In the genomic region with DNA sequence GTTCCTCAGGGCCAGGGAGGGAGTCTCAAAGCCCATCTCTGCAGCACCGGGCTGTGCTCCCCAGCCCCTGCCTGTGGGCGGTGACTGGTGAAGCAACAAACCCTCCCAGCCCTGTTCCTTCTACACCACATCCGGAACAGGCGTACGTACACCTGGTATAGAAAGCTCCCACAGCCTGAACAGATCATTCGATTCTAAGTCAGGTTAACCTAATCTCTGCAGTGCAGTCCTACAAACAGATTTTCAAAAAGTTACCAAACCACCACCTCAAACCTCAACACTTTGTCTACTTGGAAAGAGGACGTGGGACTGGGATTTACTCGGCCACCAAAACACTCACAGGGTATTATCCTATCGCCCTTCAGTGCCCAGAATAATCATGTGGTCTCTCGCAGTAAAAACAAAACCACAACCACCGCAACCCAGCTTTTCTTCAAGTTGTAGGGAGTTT, we compare ENCODE assay signal across 8 cellular contexts.
DNase-seq lines count a peak whose midpoint lies in the region; ATAC-seq and TF ChIP-seq lines count a peak whose summit lies in the region.

No MANE protein-coding gene starts in this region.

- no peak for TF ChIP-seq CTCF in dorsolateral prefrontal cortex (IDR thresholded peaks at IDR 0.05 in 54 of 56, conservative IDR thresholded peaks at IDR 0.05 in 2 of 56; ENCODE audit: low read depth in 1 of 56, partially characterized antibody in 56 of 56)

- peaks cover 2% of the 10 kb centered on the region for H3K36me3 Mint-ChIP-seq in activated CD4-positive, alpha-beta T cell treated with anti-CD3 and anti-CD28 coated beads, Interleukin-2, amount 10 ng/mL, durations not matched to agents 7 days and 5 days (ENCODE audit: low read depth)
- peaks cover 0 to 3% (median 0%) of the 10 kb centered on the region in 3 donors for H3K36me3 Mint-ChIP-seq in immature natural killer cell
- no peaks in the 10 kb centered on the region for H3K36me3 Mint-ChIP-seq in stimulated activated naive B cell treated with anti-CD40 and anti-IgM and Interleukin-4, amounts not matched to agents 10 μg/mL and 1 μg/mL and 100 μg/mL, for 72 hours

- H3K27ac ChIP-seq in dorsolateral prefrontal cortex = peak overlapping the region in 24 of 59 donors; percentile 6 to 66 (median 22)

- peak overlapping the region; percentile 89 for H3K27ac Mint-ChIP-seq in activated CD4-positive, alpha-beta T cell treated with anti-CD3 and anti-CD28 coated beads, Interleukin-2, amount 10 ng/mL, durations not matched to agents 7 days and 5 days
- peak overlapping the region in 3 of 6 donors; percentile 7 to 60 (median 49) for H3K27ac Mint-ChIP-seq in immature natural killer cell
- no peak overlapping the region for H3K27ac Mint-ChIP-seq in stimulated activated naive B cell treated with anti-CD40 and anti-IgM and Interleukin-4, amounts not matched to agents 10 μg/mL and 1 μg/mL and 100 μg/mL, for 72 hours

- H3K4me1 Mint-ChIP-seq in activated CD4-positive, alpha-beta T cell treated with anti-CD3 and anti-CD28 coated beads, Interleukin-2, amount 10 ng/mL, durations not matched to agents 7 days and 5 days = peaks cover 41% of the 10 kb centered on the region
- H3K4me1 Mint-ChIP-seq in immature natural killer cell = peaks cover 22 to 31% of the 10 kb centered on the region in 2 donors
- peaks cover 3 to 22% of the 10 kb centered on the region in 2 donors for H3K4me1 Mint-ChIP-seq in stimulated activated naive B cell treated with anti-CD40 and anti-IgM and Interleukin-4, amounts not matched to agents 10 μg/mL and 1 μg/mL and 100 μg/mL, for 72 hours

- no peaks in the 10 kb centered on the region for H3K27me3 ChIP-seq in dorsolateral prefrontal cortex

- intact Hi-C loops in dorsolateral prefrontal cortex (cut with DNase I) = loop anchor here in 1 of 2 donors (5.0 to 10.0 kb wide), 2 partner anchors 46 to 244 kb away; no protein-coding TSS in a partner anchor

- CTCF ChIA-PET in activated CD4-positive, alpha-beta T cell treated with anti-CD3 and anti-CD28 coated beads, Interleukin-2, amount 10 ng/mL, durations not matched to agents 7 days and 5 days (lab: Charles Lee) = interaction anchor here (0.7 to 1.0 kb wide), 2 partner anchors 9 to 108 kb away, joined by 3 read pairs; no protein-coding TSS in a partner anchor

- peak; percentile 81 for DNase-seq in activated CD4-positive, alpha-beta T cell treated with anti-CD3 and anti-CD28 coated beads, Interleukin-2, amount 10 ng/mL, durations not matched to agents 7 days and 5 days
- peak; percentile 40 to 48 (median 42) for DNase-seq in immature natural killer cell
- peak; percentile 28 for DNase-seq in stimulated activated naive B cell treated with anti-CD40 and anti-IgM and Interleukin-4, amounts not matched to agents 10 μg/mL and 1 μg/mL and 100 μg/mL, for 72 hours
- DNase-seq in 8988T = no peak
- no peak for DNase-seq in dorsolateral prefrontal cortex
- no peak for DNase-seq in SIG-M5 (lab: John Stamatoyannopoulos, UW)

- no peak overlapping the region for H3K4me3 ChIP-seq in dorsolateral prefrontal cortex

- POLR2A ChIA-PET in activated CD4-positive, alpha-beta T cell treated with anti-CD3 and anti-CD28 coated beads, Interleukin-2, amount 10 ng/mL, durations not matched to agents 7 days and 5 days (lab: Charles Lee) = no interaction called here

- H3K27me3 Mint-ChIP-seq in activated CD4-positive, alpha-beta T cell treated with anti-CD3 and anti-CD28 coated beads, Interleukin-2, amount 10 ng/mL, durations not matched to agents 7 days and 5 days = peaks cover 4% of the 10 kb centered on the region
- H3K27me3 Mint-ChIP-seq in immature natural killer cell (ENCODE audit: low read depth in 3 of 3) = no peaks in the 10 kb centered on the region
- peaks cover 0 to 5% of the 10 kb centered on the region in 2 donors for H3K27me3 Mint-ChIP-seq in stimulated activated naive B cell treated with anti-CD40 and anti-IgM and Interleukin-4, amounts not matched to agents 10 μg/mL and 1 μg/mL and 100 μg/mL, for 72 hours

- peak overlapping the region; percentile 55 for H3K4me3 Mint-ChIP-seq in activated CD4-positive, alpha-beta T cell treated with anti-CD3 and anti-CD28 coated beads, Interleukin-2, amount 10 ng/mL, durations not matched to agents 7 days and 5 days
- peak overlapping the region; percentile 27 to 80 (median 67) for H3K4me3 Mint-ChIP-seq in immature natural killer cell
- peak overlapping the region; percentile 38 to 45 for H3K4me3 Mint-ChIP-seq in stimulated activated naive B cell treated with anti-CD40 and anti-IgM and Interleukin-4, amounts not matched to agents 10 μg/mL and 1 μg/mL and 100 μg/mL, for 72 hours

- ATAC-seq in GM19035 (IDR thresholded peaks at IDR 0.05; ENCODE audit: unreplicated experiment) (peak; percentile 98), HG03196 (IDR thresholded peaks at IDR 0.05; ENCODE audit: unreplicated experiment) (peak; percentile 87)
- ATAC-seq in stimulated activated naive B cell treated with anti-CD40 and anti-IgM and Interleukin-4, amounts not matched to agents 10 μg/mL and 1 μg/mL and 100 μg/mL, for 72 hours (replicated peaks) = peak; percentile 96

- H3K9me3 Mint-ChIP-seq in activated CD4-positive, alpha-beta T cell treated with anti-CD3 and anti-CD28 coated beads, Interleukin-2, amount 10 ng/mL, durations not matched to agents 7 days and 5 days = peaks cover 4% of the 10 kb centered on the region
- H3K9me3 Mint-ChIP-seq in immature natural killer cell = peaks cover 0 to 2% (median 0%) of the 10 kb centered on the region in 6 donors
- H3K9me3 Mint-ChIP-seq in stimulated activated naive B cell treated with anti-CD40 and anti-IgM and Interleukin-4, amounts not matched to agents 10 μg/mL and 1 μg/mL and 100 μg/mL, for 72 hours = no peaks in the 10 kb centered on the region

Comparison
In these comparisons a context has a peak if more than half of its experiments do, and no peak if none do; other contexts are left out.
1. DNase-seq: peak in activated CD4-positive, alpha-beta T cell treated with anti-CD3 and anti-CD28 coated beads, Interleukin-2, amount 10 ng/mL, durations not matched to agents 7 days and 5 days (single experiment), immature natural killer cell (3 of 3) and stimulated activated naive B cell treated with anti-CD40 and anti-IgM and Interleukin-4, amounts not matched to agents 10 μg/mL and 1 μg/mL and 100 μg/mL, for 72 hours (single experiment); none in 8988T (single experiment), dorsolateral prefrontal cortex (0 of 10) and SIG-M5 (single experiment).
2. Peak in every context shown above with its lines, with median percentiles within 50 percentile points of each other: ATAC-seq and H3K4me3 Mint-ChIP-seq.